ENCODE assay signal across 18 cellular contexts in genomic region chr11:20250644-20251247, GRCh38.
"Had no signal": no experiment of that assay in that cellular context is flagged by ENCODE, and none has a peak within 500 bp of the region (broad histone marks: within the 10 kb centered on the region; RNA-seq: fewer than 3 reads in every experiment).

No MANE protein-coding gene starts in this region.

- DNase-seq: activated B cell treated with CpG ODN at 0.5 μM for 24 hours; activated CD4-positive, alpha-beta memory T cell treated with anti-CD3 and anti-CD28 coated beads for 36 hours; activated CD4-positive, alpha-beta T cell treated with anti-CD3 and anti-CD28 coated beads for 4 hours; activated gamma-delta T cell treated with Interleukin-2 at 50 U/mL for 16 hours; activated T-cell treated with anti-CD3 and anti-CD28 coated beads for 4 hours; amniotic stem cell; caudate nucleus; islet precursor cell; nephron progenitor cell; occipital lobe; right cardiac atrium; trophoblast cell had no signal

- H3K4me3 Mint-ChIP-seq: activated B cell treated with CpG ODN at 0.5 μM for 24 hours; activated CD4-positive, alpha-beta memory T cell treated with anti-CD3 and anti-CD28 coated beads for 36 hours; activated T-helper 1 cell treated with anti-CD3 and anti-CD28 coated beads, Interleukin-12 subunit alpha, Interleukin-12 subunit beta, Interleukin-2, Interleukin-4 antibody, amounts not matched to agents 30 ng/mL and 10 ng/mL and 1 ng/mL, durations not matched to agents 14 hours and 24 hours and 36 hours; nephron progenitor cell; stimulated activated naive CD8-positive, alpha-beta T cell treated with anti-CD3 and anti-CD28 coated beads, Interleukin-15, Interleukin-2, amounts not matched to agents 100 ng/mL and 50 ng/mL, for 24 hours had no signal

- H3K4me1 ChIP-seq: suprapubic skin had no signal

- H3K27ac Mint-ChIP-seq: activated B cell treated with CpG ODN at 0.5 μM for 24 hours; activated CD4-positive, alpha-beta memory T cell treated with anti-CD3 and anti-CD28 coated beads for 36 hours; activated naive CD4-positive, alpha-beta T cell treated with anti-CD3 and anti-CD28 coated beads, Interleukin-2, amount 50 U/mL, for 72 hours; activated T-helper 1 cell treated with anti-CD3 and anti-CD28 coated beads, Interleukin-12 subunit alpha, Interleukin-12 subunit beta, Interleukin-2, Interleukin-4 antibody, amounts not matched to agents 30 ng/mL and 10 ng/mL and 1 ng/mL, durations not matched to agents 14 hours and 24 hours and 36 hours; nephron progenitor cell; progenitor cell of endocrine pancreas; stimulated activated naive CD8-positive, alpha-beta T cell treated with anti-CD3 and anti-CD28 coated beads, Interleukin-15, Interleukin-2, amounts not matched to agents 100 ng/mL and 50 ng/mL, for 24 hours had no signal

- H3K9me3 ChIP-seq: suprapubic skin had no signal

- ATAC-seq: activated naive CD4-positive, alpha-beta T cell treated with anti-CD3 and anti-CD28 coated beads, Interleukin-2, amount 50 U/mL, for 72 hours; right cardiac atrium had no signal

- H3K9me3 Mint-ChIP-seq: activated B cell treated with CpG ODN at 0.5 μM for 24 hours; activated CD4-positive, alpha-beta memory T cell treated with anti-CD3 and anti-CD28 coated beads for 36 hours; activated naive CD4-positive, alpha-beta T cell treated with anti-CD3 and anti-CD28 coated beads, Interleukin-2, amount 50 U/mL, for 72 hours; activated T-helper 1 cell treated with anti-CD3 and anti-CD28 coated beads, Interleukin-12 subunit alpha, Interleukin-12 subunit beta, Interleukin-2, Interleukin-4 antibody, amounts not matched to agents 30 ng/mL and 10 ng/mL and 1 ng/mL, durations not matched to agents 14 hours and 24 hours and 36 hours; nephron progenitor cell; stimulated activated naive CD8-positive, alpha-beta T cell treated with anti-CD3 and anti-CD28 coated beads, Interleukin-15, Interleukin-2, amounts not matched to agents 100 ng/mL and 50 ng/mL, for 24 hours had no signal

- H3K4me3 ChIP-seq: lung, suprapubic skin had no signal

- H3K36me3 Mint-ChIP-seq: activated CD4-positive, alpha-beta memory T cell treated with anti-CD3 and anti-CD28 coated beads for 36 hours; activated naive CD4-positive, alpha-beta T cell treated with anti-CD3 and anti-CD28 coated beads, Interleukin-2, amount 50 U/mL, for 72 hours had no signal

- H3K4me1 Mint-ChIP-seq: activated B cell treated with CpG ODN at 0.5 μM for 24 hours had no signal

- H3K27ac ChIP-seq: suprapubic skin had no signal

- H3K36me3 ChIP-seq: suprapubic skin had no signal
